ENCODE assay signal across 11 cellular contexts in genomic region chr2:157443090-157443489, GRCh38. TPM values are rescaled to one million over a fixed set of nuclear protein-coding genes. Genes with fewer than 3 reads are reported as not detected.
A peak's percentile ranks its signal among the peaks of the same experiment; 100 is the strongest.
DNase-seq lines count a peak whose midpoint lies in the region; ATAC-seq and TF ChIP-seq lines count a peak whose summit lies in the region.
"Had no signal": no experiment of that assay in that cellular context is flagged by ENCODE, and none has a peak within 500 bp of the region (broad histone marks: within the 10 kb centered on the region; RNA-seq: fewer than 3 reads in every experiment).

No MANE protein-coding gene starts in this region.

- CTCF ChIA-PET in activated naive CD4-positive, alpha-beta T cell treated with anti-CD3 and anti-CD28 coated beads, Interleukin-2, amount 10 ng/mL, durations not matched to agents 7 days and 5 days (lab: Charles Lee), result interaction anchor here (1.1 to 2.1 kb wide), 9 partner anchors 9 to 116 kb away, joined by 3 to 7 read pairs (median 5); no protein-coding TSS in a partner anchor

- H3K27me3 ChIP-seq in left lung (no peaks in the 10 kb centered on the region), tibial artery (no peaks in the 10 kb centered on the region), uterus (no peaks in the 10 kb centered on the region)

- intact Hi-C loops in left lung (cut with DNase I), result no loop called here
- intact Hi-C loops in tibial artery (cut with DNase I; ENCODE audit: low total_unique reads), result no loop called here
- intact Hi-C loops in uterus (cut with DNase I; ENCODE audit: low total_unique reads), result no loop called here

- peaks cover 54% of the 10 kb centered on the region for H3K36me3 Mint-ChIP-seq in activated naive CD4-positive, alpha-beta T cell treated with anti-CD3 and anti-CD28 coated beads, Interleukin-2, amount 10 ng/mL, durations not matched to agents 7 days and 5 days

- H3K4me1 ChIP-seq in left lung, result peaks cover 0 to 36% of the 10 kb centered on the region in 2 donors
- H3K4me1 ChIP-seq in tibial artery, result peaks cover 0 to 8% (median 0%) of the 10 kb centered on the region in 4 donors
- H3K4me1 ChIP-seq in uterus, result no peaks in the 10 kb centered on the region

- H3K4me3 Mint-ChIP-seq in activated naive CD4-positive, alpha-beta T cell treated with anti-CD3 and anti-CD28 coated beads, Interleukin-2, amount 10 ng/mL, durations not matched to agents 7 days and 5 days, result peak overlapping the region; percentile 97
- H3K4me3 Mint-ChIP-seq: endodermal cell, neural crest cell had no signal

- H3K27me3 Mint-ChIP-seq in activated naive CD4-positive, alpha-beta T cell treated with anti-CD3 and anti-CD28 coated beads, Interleukin-2, amount 10 ng/mL, durations not matched to agents 7 days and 5 days, result no peaks in the 10 kb centered on the region

- H3K36me3 ChIP-seq in left lung, result no peaks in the 10 kb centered on the region
- H3K36me3 ChIP-seq in tibial artery, result no peaks in the 10 kb centered on the region
- no peaks in the 10 kb centered on the region for H3K36me3 ChIP-seq in uterus

- H3K27ac ChIP-seq in left lung (peak overlapping the region; percentile 77 to 89), tibial artery (no peak overlapping the region), uterus (no peak overlapping the region)

- peak; percentile 22 for ATAC-seq in left lung

- DNase-seq in activated naive CD4-positive, alpha-beta T cell treated with anti-CD3 and anti-CD28 coated beads, Interleukin-2, amount 10 ng/mL, durations not matched to agents 7 days and 5 days, result no peak
- DNase-seq in activated naive CD4-positive, alpha-beta T cell treated with Interleukin-2 at 50 U/mL for 16 hours, result no peak
- DNase-seq in RPMI8226 (peak; percentile 16), left lung (no peak), tibial artery (no peak), GF-D8 (lab: John Stamatoyannopoulos, UW) (no peak), Kasumi-1 (lab: John Stamatoyannopoulos, UW) (no peak), uterus (no peak)
- DNase-seq: endodermal cell; stimulated activated CD4-positive, alpha-beta T cell treated with anti-CD3 and anti-CD28 coated beads, Interleukin-2, amount 100 ng/mL, for 48 hours had no signal

- peaks cover 37% of the 10 kb centered on the region for H3K4me1 Mint-ChIP-seq in activated naive CD4-positive, alpha-beta T cell treated with anti-CD3 and anti-CD28 coated beads, Interleukin-2, amount 10 ng/mL, durations not matched to agents 7 days and 5 days

- H3K4me3 ChIP-seq in left lung, result peak overlapping the region; percentile 24 to 53
- peak overlapping the region; percentile 18 to 22 for H3K4me3 ChIP-seq in tibial artery
- no peak overlapping the region for H3K4me3 ChIP-seq in uterus

- H3K9me3 Mint-ChIP-seq in activated naive CD4-positive, alpha-beta T cell treated with anti-CD3 and anti-CD28 coated beads, Interleukin-2, amount 10 ng/mL, durations not matched to agents 7 days and 5 days, result no peaks in the 10 kb centered on the region
- H3K9me3 Mint-ChIP-seq: endodermal cell, neural crest cell had no signal

- peak overlapping the region; percentile 99 for H3K27ac Mint-ChIP-seq in activated naive CD4-positive, alpha-beta T cell treated with anti-CD3 and anti-CD28 coated beads, Interleukin-2, amount 10 ng/mL, durations not matched to agents 7 days and 5 days
- H3K27ac Mint-ChIP-seq: endodermal cell had no signal

- no peaks in the 10 kb centered on the region for H3K9me3 ChIP-seq in left lung
- H3K9me3 ChIP-seq in tibial artery, result no peaks in the 10 kb centered on the region
- no peaks in the 10 kb centered on the region for H3K9me3 ChIP-seq in uterus

- no peak for TF ChIP-seq POLR2A in uterus (IDR thresholded peaks at IDR 0.05)

- TF ChIP-seq CTCF in left lung (IDR thresholded peaks at IDR 0.05) (no peak), tibial artery (IDR thresholded peaks at IDR 0.05) (no peak), uterus (IDR thresholded peaks at IDR 0.05) (no peak)

RNA-seq across cellular contexts. Expression of gene CYTIP, which starts 0.8 kb away (rescaled TPM):
- total RNA-seq in left lung (10 to 100 TPM; 10.9 to 25.1 TPM), uterus (1 to 10 TPM in 2 of 4 donors, under 1 TPM in 1, not detected in 1; 0.26 to 5.5 (median 2.6) TPM)

Comparison
In these comparisons a context has a peak if more than half of its experiments do, and no peak if none do; other contexts are left out.
1. H3K27ac ChIP-seq: peak in left lung (2 of 2); none in tibial artery (0 of 2) and uterus (0 of 2).
2. H3K4me3 ChIP-seq: peak in left lung (2 of 2) and tibial artery (2 of 2); none in uterus (0 of 2).